In the genomic region with DNA sequence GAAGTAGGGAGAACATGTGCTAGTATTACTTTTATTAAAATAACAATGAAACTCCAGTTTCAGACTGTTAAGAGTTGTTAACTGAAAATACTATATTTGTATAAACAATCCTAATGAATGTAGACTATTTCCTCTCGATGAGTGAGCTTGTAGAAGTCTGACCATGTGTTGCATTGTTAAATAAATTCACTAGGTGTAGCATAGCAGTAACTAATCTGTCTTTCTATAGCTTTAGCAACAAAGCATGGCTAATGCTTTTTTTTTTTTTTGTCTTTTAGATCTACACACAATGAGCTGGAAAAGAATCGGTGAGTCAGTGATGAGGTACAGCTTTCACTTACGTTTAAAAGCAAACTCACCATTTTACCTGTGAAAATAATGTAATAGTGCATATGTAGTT, we compare ENCODE assay signal across 25 cellular contexts.
"Had no signal": no experiment of that assay in that cellular context is flagged by ENCODE, and none has a peak within 500 bp of the region (broad histone marks: within the 10 kb centered on the region; RNA-seq: fewer than 3 reads in every experiment).

No MANE protein-coding gene starts in this region.

- H3K27ac Mint-ChIP-seq: effector memory CD8-positive, alpha-beta T cell; nephron progenitor cell; stimulated activated effector memory CD8-positive, alpha-beta T cell treated with anti-CD3 and anti-CD28 coated beads, Interleukin-12 subunit alpha, Interleukin-12 subunit beta, amount 100 ng/mL, for 72 hours; type B pancreatic cell had no signal

- ATAC-seq: effector memory CD8-positive, alpha-beta T cell; foreskin keratinocyte; gastroesophageal sphincter; heart left ventricle; left cardiac atrium; left lung; naive thymus-derived CD8-positive, alpha-beta T cell; psoas muscle; right cardiac atrium; stimulated activated effector memory CD8-positive, alpha-beta T cell treated with anti-CD3 and anti-CD28 coated beads, Interleukin-12 subunit alpha, Interleukin-12 subunit beta, amount 100 ng/mL, for 72 hours had no signal

- H3K36me3 ChIP-seq: ovary, thyroid gland had no signal

- H3K4me3 ChIP-seq: coronary artery, esophagus muscularis mucosa, gastroesophageal sphincter, heart left ventricle, hepatocyte, left lung, ovary, psoas muscle, sigmoid colon, stomach, thyroid gland had no signal

- H3K4me3 Mint-ChIP-seq: effector memory CD8-positive, alpha-beta T cell; naive thymus-derived CD8-positive, alpha-beta T cell; nephron progenitor cell; stimulated activated effector memory CD8-positive, alpha-beta T cell treated with anti-CD3 and anti-CD28 coated beads, Interleukin-12 subunit alpha, Interleukin-12 subunit beta, amount 100 ng/mL, for 72 hours; type B pancreatic cell had no signal

- H3K9me3 Mint-ChIP-seq: effector memory CD8-positive, alpha-beta T cell; naive thymus-derived CD8-positive, alpha-beta T cell; nephron progenitor cell; stimulated activated effector memory CD8-positive, alpha-beta T cell treated with anti-CD3 and anti-CD28 coated beads, Interleukin-12 subunit alpha, Interleukin-12 subunit beta, amount 100 ng/mL, for 72 hours; type B pancreatic cell had no signal

- H3K27me3 ChIP-seq: esophagus muscularis mucosa, foreskin keratinocyte, gastroesophageal sphincter, heart left ventricle, hepatocyte, left lung, ovary, sigmoid colon, stomach, thyroid gland had no signal

- H3K27me3 Mint-ChIP-seq: naive thymus-derived CD8-positive, alpha-beta T cell; type B pancreatic cell had no signal

- DNase-seq: effector memory CD8-positive, alpha-beta T cell; foreskin keratinocyte; heart left ventricle; left cardiac atrium; left lung; naive thymus-derived CD8-positive, alpha-beta T cell; nephron progenitor cell; occipital lobe; ovary; posterior cingulate gyrus; psoas muscle; right cardiac atrium; sigmoid colon; stimulated activated CD4-positive, alpha-beta T cell treated with anti-CD3 and anti-CD28 coated beads, Interleukin-2, amount 100 ng/mL, for 24 hours; stimulated activated CD4-positive, alpha-beta T cell treated with anti-CD3 and anti-CD28 coated beads, Interleukin-4, amount 100 ng/mL, for 24 hours; stimulated activated naive CD4-positive, alpha-beta T cell treated with Interleukin-2 at 50 U/mL for 16 hours; stomach; thyroid gland had no signal

- H3K4me2 ChIP-seq: hepatocyte had no signal

- H3K4me1 Mint-ChIP-seq: nephron progenitor cell had no signal

- H3K9me3 ChIP-seq: esophagus muscularis mucosa, gastroesophageal sphincter, heart left ventricle, left lung, ovary, psoas muscle, sigmoid colon, stomach, thyroid gland had no signal

- H3K27ac ChIP-seq: coronary artery, epithelial cell of prostate, esophagus muscularis mucosa, foreskin keratinocyte, gastroesophageal sphincter, heart left ventricle, hepatocyte, left lung, ovary, psoas muscle, sigmoid colon, stomach, thyroid gland had no signal

- H2AFZ ChIP-seq: hepatocyte had no signal

- H3K4me1 ChIP-seq: foreskin keratinocyte had no signal
